13 cellular contexts compared by ENCODE assay signal in genomic region chr7:119783799-119784198, GRCh38.
A peak's percentile ranks its signal among the peaks of the same experiment; 100 is the strongest.
DNase-seq lines count a peak whose midpoint lies in the region; TF ChIP-seq lines count a peak whose summit lies in the region.
"Had no signal": no experiment of that assay in that cellular context is flagged by ENCODE, and none has a peak within 500 bp of the region (broad histone marks: within the 10 kb centered on the region; RNA-seq: fewer than 3 reads in every experiment).

No MANE protein-coding gene starts in this region.

- peak; percentile 1 for DNase-seq in HPDE6-E6E7 (ENCODE audit: extremely low spot score)
- DNase-seq in NCI-H446 treated with DMSO at 0.1 percent for 48 hours (lab: John Stamatoyannopoulos, UW) = peak; percentile 55
- peak; percentile 3 for DNase-seq in cerebellum (ENCODE audit: low spot score)
- DNase-seq in myocyte (ENCODE audit: low read depth) = peak; percentile 72
- DNase-seq in activated naive CD4-positive, alpha-beta T cell treated with anti-CD3 and anti-CD28 coated beads, Interleukin-2, amount 10 ng/mL, durations not matched to agents 7 days and 5 days = no peak
- no peak for DNase-seq in endothelial cell (ENCODE audit: low spot score)
- no peak for DNase-seq in NCI-H1694 treated with DMSO at 0.1 percent for 48 hours (lab: John Stamatoyannopoulos, UW)
- DNase-seq: amniotic stem cell; CD8-positive, alpha-beta memory T cell; endodermal cell; NCI-H1930; Peyer's patch; psoas muscle had no signal

- no peak for TF ChIP-seq CTCF in endothelial cell (IDR thresholded peaks at IDR 0.05; ENCODE audit: unreplicated experiment)

- no peaks in the 10 kb centered on the region for H3K4me1 Mint-ChIP-seq in activated naive CD4-positive, alpha-beta T cell treated with anti-CD3 and anti-CD28 coated beads, Interleukin-2, amount 10 ng/mL, durations not matched to agents 7 days and 5 days
- no peaks in the 10 kb centered on the region for H3K4me1 Mint-ChIP-seq in endothelial cell (ENCODE audit: unreplicated experiment)
- H3K4me1 Mint-ChIP-seq: CD8-positive, alpha-beta memory T cell; endodermal cell had no signal

- H3K27ac Mint-ChIP-seq in activated naive CD4-positive, alpha-beta T cell treated with anti-CD3 and anti-CD28 coated beads, Interleukin-2, amount 10 ng/mL, durations not matched to agents 7 days and 5 days = no peak overlapping the region
- H3K27ac Mint-ChIP-seq in endothelial cell (ENCODE audit: unreplicated experiment) = no peak overlapping the region
- H3K27ac Mint-ChIP-seq: CD8-positive, alpha-beta memory T cell; endodermal cell had no signal

- no peaks in the 10 kb centered on the region for H3K36me3 Mint-ChIP-seq in activated naive CD4-positive, alpha-beta T cell treated with anti-CD3 and anti-CD28 coated beads, Interleukin-2, amount 10 ng/mL, durations not matched to agents 7 days and 5 days
- H3K36me3 Mint-ChIP-seq in endothelial cell (ENCODE audit: low read depth, unreplicated experiment) = no peaks in the 10 kb centered on the region
- H3K36me3 Mint-ChIP-seq: CD8-positive, alpha-beta memory T cell had no signal

- H3K9me3 Mint-ChIP-seq in activated naive CD4-positive, alpha-beta T cell treated with anti-CD3 and anti-CD28 coated beads, Interleukin-2, amount 10 ng/mL, durations not matched to agents 7 days and 5 days = no peaks in the 10 kb centered on the region
- H3K9me3 Mint-ChIP-seq in endothelial cell (ENCODE audit: unreplicated experiment) = no peaks in the 10 kb centered on the region
- H3K9me3 Mint-ChIP-seq: endodermal cell had no signal

- CTCF ChIA-PET in activated naive CD4-positive, alpha-beta T cell treated with anti-CD3 and anti-CD28 coated beads, Interleukin-2, amount 10 ng/mL, durations not matched to agents 7 days and 5 days (lab: Charles Lee) = no interaction called here

- no peak overlapping the region for H3K4me3 Mint-ChIP-seq in activated naive CD4-positive, alpha-beta T cell treated with anti-CD3 and anti-CD28 coated beads, Interleukin-2, amount 10 ng/mL, durations not matched to agents 7 days and 5 days
- H3K4me3 Mint-ChIP-seq in endothelial cell (ENCODE audit: unreplicated experiment) = no peak overlapping the region
- H3K4me3 Mint-ChIP-seq: CD8-positive, alpha-beta memory T cell; endodermal cell had no signal

- H3K27me3 Mint-ChIP-seq in activated naive CD4-positive, alpha-beta T cell treated with anti-CD3 and anti-CD28 coated beads, Interleukin-2, amount 10 ng/mL, durations not matched to agents 7 days and 5 days = no peaks in the 10 kb centered on the region
- no peaks in the 10 kb centered on the region for H3K27me3 Mint-ChIP-seq in endothelial cell (ENCODE audit: unreplicated experiment)
- H3K27me3 Mint-ChIP-seq: CD8-positive, alpha-beta memory T cell had no signal

Comparison
In these comparisons a context has a peak if more than half of its experiments do, and no peak if none do; other contexts are left out.
1. DNase-seq: peak in HPDE6-E6E7 (single experiment), NCI-H446 treated with DMSO at 0.1 percent for 48 hours (single experiment), cerebellum (single experiment) and myocyte (single experiment); none in activated naive CD4-positive, alpha-beta T cell treated with anti-CD3 and anti-CD28 coated beads, Interleukin-2, amount 10 ng/mL, durations not matched to agents 7 days and 5 days (single experiment), endothelial cell (single experiment) and NCI-H1694 treated with DMSO at 0.1 percent for 48 hours (single experiment).